Comparison of ENCODE assay signal across 29 cellular contexts in the genomic region with DNA sequence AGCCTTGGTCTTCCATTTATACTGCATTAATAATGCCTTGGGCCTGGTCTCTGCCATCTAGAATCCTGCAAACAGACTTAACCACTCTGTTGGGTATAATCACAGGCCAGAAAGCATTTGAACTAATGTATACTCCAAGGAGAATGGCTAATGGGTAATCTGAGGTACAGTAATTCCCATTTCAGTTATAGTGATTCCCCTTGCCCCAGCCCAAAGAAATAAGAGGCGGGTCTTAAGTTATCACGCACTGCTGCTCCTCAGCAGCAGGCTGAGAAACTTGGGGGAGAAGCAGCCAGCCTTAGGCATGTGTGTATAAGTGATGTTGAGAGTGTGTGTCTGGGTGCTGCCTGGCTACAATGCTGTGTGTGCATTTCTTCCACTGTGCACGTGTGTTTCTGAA. TPM values are rescaled to one million over a fixed set of nuclear protein-coding genes. Genes with fewer than 3 reads are reported as not detected.
"Had no signal": no experiment of that assay in that cellular context is flagged by ENCODE, and none has a peak within 500 bp of the region (broad histone marks: within the 10 kb centered on the region; RNA-seq: fewer than 3 reads in every experiment).

No MANE protein-coding gene starts in this region.

- DNase-seq: dorsolateral prefrontal cortex; effector CD4-positive, alpha-beta T cell; esophagus squamous epithelium; foreskin melanocyte; hypothalamus; immature natural killer cell; islet precursor cell; mesenchymal stem cell; mucosa of descending colon; naive B cell; nephron progenitor cell; nucleus accumbens; right cardiac atrium; sigmoid colon; stimulated activated CD4-positive, alpha-beta T cell treated with anti-CD3 and anti-CD28 coated beads, Interleukin-4, amount 100 ng/mL, for 4 hours; stimulated activated naive CD8-positive, alpha-beta T cell treated with anti-CD3 and anti-CD28 coated beads, Interleukin-15, Interleukin-2, amounts not matched to agents 100 U/mL and 50 U/mL, for 24 hours; substantia nigra; testis; tibial artery; upper lobe of left lung; uterus had no signal

- H3K27ac Mint-ChIP-seq: immature natural killer cell; mesothelial cell of epicardium; naive B cell; nephron progenitor cell; stimulated activated memory B cell treated with anti-CD40 and anti-IgM and Interleukin-4, amounts not matched to agents 10 μg/mL and 1 μg/mL and 100 μg/mL, for 72 hours had no signal

- H3K36me3 ChIP-seq: esophagus squamous epithelium, prostate gland, sigmoid colon, tibial artery, upper lobe of left lung, uterus had no signal

- H3K4me1 ChIP-seq: prostate gland, testis had no signal

- FAIRE-seq: colon had no signal

- H3K9me3 Mint-ChIP-seq: mesothelial cell of epicardium; stimulated activated memory B cell treated with anti-CD40 and anti-IgM and Interleukin-4, amounts not matched to agents 10 μg/mL and 1 μg/mL and 100 μg/mL, for 72 hours had no signal

- H3K9me3 ChIP-seq: esophagus squamous epithelium, mucosa of descending colon, prostate gland, sigmoid colon, testis, tibial artery, upper lobe of left lung, uterus had no signal

- H3K4me1 Mint-ChIP-seq: stimulated activated memory B cell treated with anti-CD40 and anti-IgM and Interleukin-4, amounts not matched to agents 10 μg/mL and 1 μg/mL and 100 μg/mL, for 72 hours had no signal

- H3K27me3 ChIP-seq: testis had no signal

- H3K4me3 ChIP-seq: dorsolateral prefrontal cortex, esophagus squamous epithelium, mucosa of descending colon, sigmoid colon, testis, tibial artery, upper lobe of left lung, uterus had no signal

- H3K36me3 Mint-ChIP-seq: immature natural killer cell, mesothelial cell of epicardium had no signal

- H3K27ac ChIP-seq: dorsolateral prefrontal cortex, esophagus squamous epithelium, sigmoid colon, testis, tibial artery, upper lobe of left lung, uterus had no signal

- ATAC-seq: left lobe of liver; mucosa of descending colon; right cardiac atrium; stimulated activated memory B cell treated with anti-CD40 and anti-IgM and Interleukin-4, amounts not matched to agents 10 μg/mL and 1 μg/mL and 100 μg/mL, for 72 hours; stimulated activated naive CD8-positive, alpha-beta T cell treated with anti-CD3 and anti-CD28 coated beads, Interleukin-15, Interleukin-2, amounts not matched to agents 100 U/mL and 50 U/mL, for 24 hours had no signal

- H3K4me3 Mint-ChIP-seq: immature natural killer cell; mesothelial cell of epicardium; stimulated activated memory B cell treated with anti-CD40 and anti-IgM and Interleukin-4, amounts not matched to agents 10 μg/mL and 1 μg/mL and 100 μg/mL, for 72 hours had no signal

RNA-seq across cellular contexts. Expression of a gene that starts 2.4 kb away (rescaled TPM):
- total RNA-seq: lung microvascular endothelial cell, osteocyte, sigmoid colon had no signal
- polyA plus RNA-seq: liver had no signal
